Comparison of ENCODE assay signal across 9 cellular contexts in genomic region chr6:119545245-119545644, GRCh38.
"Had no signal": no experiment of that assay in that cellular context is flagged by ENCODE, and none has a peak within 500 bp of the region (broad histone marks: within the 10 kb centered on the region; RNA-seq: fewer than 3 reads in every experiment).

No MANE protein-coding gene starts in this region.

- H3K4me2 ChIP-seq: KMS-11 had no signal

- H3K9ac ChIP-seq: GM23248, KMS-11 had no signal

- H3K27ac ChIP-seq: GM23248, HL-60, KMS-11 had no signal

- H3K4me3 ChIP-seq: GM23248 had no signal

- FAIRE-seq: H1, H54, HTR-8/SVneo had no signal

- H2AFZ ChIP-seq: GM23248 had no signal

- DNase-seq: GM23248, H9, HCEC 1CT, KBM-7 had no signal

- H3K9me3 Mint-ChIP-seq: H9 had no signal

- H3K4me3 Mint-ChIP-seq: H9 had no signal
